Comparison of ENCODE assay signal across 15 cellular contexts in the genomic region with DNA sequence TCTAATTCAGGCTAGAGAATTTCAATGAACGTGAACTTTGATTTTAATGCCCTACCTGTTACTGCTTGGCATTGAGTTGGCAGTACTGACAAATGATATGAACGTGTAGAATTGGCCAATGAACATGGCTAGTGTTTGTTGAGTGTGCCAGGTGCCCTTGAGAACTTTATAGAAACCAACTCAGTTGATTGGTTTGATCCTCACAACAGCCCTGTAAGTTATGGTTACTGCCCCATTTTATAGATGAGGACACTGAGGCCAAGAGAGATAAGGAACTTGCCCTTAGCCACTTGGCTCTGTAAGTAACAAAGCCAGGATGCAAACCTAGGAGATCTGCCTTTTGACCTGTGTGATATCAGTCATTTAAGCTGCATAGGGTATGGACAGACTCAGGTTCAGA.
DNase-seq lines count a peak whose midpoint lies in the region; ATAC-seq, FAIRE-seq and TF ChIP-seq lines count a peak whose summit lies in the region.
"Had no signal": no experiment of that assay in that cellular context is flagged by ENCODE, and none has a peak within 500 bp of the region (broad histone marks: within the 10 kb centered on the region; RNA-seq: fewer than 3 reads in every experiment).

No MANE protein-coding gene starts in this region.

- no peak for TF ChIP-seq EP300 in HepG2 (IDR thresholded peaks at IDR 0.05; ENCODE audit: low read depth in 2 of 2, low read length in 2 of 2)
- no peak for TF ChIP-seq EP300 in HepG2 (CRISPR knock-in tag; IDR thresholded peaks at IDR 0.05; ENCODE audit: borderline replicate concordance)
- TF ChIP-seq EP300 in K562 (IDR thresholded peaks at IDR 0.05; ENCODE audit: low read length): no peak

- no peak overlapping the region for H3K4me3 Mint-ChIP-seq in activated T-helper 2 cell treated with anti-CD3 and anti-CD28 coated beads, Interferon-gamma antibody, Interleukin-2, Interleukin-4, amounts not matched to agents 10 μg/mL and 5 μg/mL and 100 μg/mL, durations not matched to agents 14 hours and 24 hours and 36 hours (ENCODE audit: low read depth)
- H3K4me3 Mint-ChIP-seq: CD4-positive, CD25-positive, alpha-beta regulatory T cell had no signal

- H3K9me3 Mint-ChIP-seq in activated T-helper 2 cell treated with anti-CD3 and anti-CD28 coated beads, Interferon-gamma antibody, Interleukin-2, Interleukin-4, amounts not matched to agents 10 μg/mL and 5 μg/mL and 100 μg/mL, durations not matched to agents 14 hours and 24 hours and 36 hours: no peaks in the 10 kb centered on the region
- H3K9me3 Mint-ChIP-seq: CD4-positive, CD25-positive, alpha-beta regulatory T cell had no signal

- DNase-seq in HepG2 (ENCODE audit: low spot score) (no peak), right lobe of liver (no peak), K562 (ENCODE audit: extremely low read depth in 1 of 4, low spot score in 3 of 4) (no peak), prostate gland (ENCODE audit: low spot score) (no peak), activated T-cell treated with anti-CD3 and anti-CD28 coated beads for 4 hours (no peak), GM19239 (ENCODE audit: insufficient read length, low spot score) (no peak)
- DNase-seq in activated T-helper 2 cell treated with anti-CD3 and anti-CD28 coated beads, Interferon-gamma antibody, Interleukin-2, Interleukin-4, amounts not matched to agents 10 μg/mL and 5 μg/mL and 100 μg/mL, durations not matched to agents 14 hours and 24 hours and 36 hours (ENCODE audit: low spot score): no peak
- no peak for DNase-seq in stimulated activated CD4-positive, alpha-beta T cell treated with anti-CD3 and anti-CD28 coated beads, Interleukin-12 subunit alpha, Interleukin-12 subunit beta, amount 100 ng/mL, for 4 hours
- DNase-seq: 8988T; AML-193; CD4-positive, CD25-positive, alpha-beta regulatory T cell; DMS 273 treated with DMSO at 0.1 percent for 48 hours; KBM-7 had no signal

- in situ Hi-C loops in HepG2 (cut with HindIII; ENCODE audit: extremely low pct_ligation_motif_present, low pct_unique_long_range_greater_than_20kb): no loop called here
- in situ Hi-C loops in K562 (cut with MboI): loop anchor here (10.0 kb wide), 1 partner anchor 125 kb away; no protein-coding TSS in a partner anchor

- H3K9me1 ChIP-seq in K562 (ENCODE audit: control insufficient read depth, insufficient read depth, low read length): no peaks in the 10 kb centered on the region

- POLR2A ChIA-PET in HepG2 (lab: Yijun Ruan, JAX) (no interaction called here), K562 (lab: Yijun Ruan, JAX) (interaction anchor here (0.5 to 1.1 kb wide), 4 partner anchors 11 to 301 kb away, joined by 3 read pairs; no protein-coding TSS in a partner anchor)

- WGBS in HepG2 (ENCODE audit: low lambda C conversion rate): no CpG with 5 or more reads among the region's 2 CpGs
- 20% methylated on average over 1 of the region's 2 CpGs for WGBS in right lobe of liver (ENCODE audit: insufficient coverage, low coverage, low lambda C conversion rate, missing lambda C conversion rate)
- WGBS in K562 (ENCODE audit: insufficient coverage, low coverage, missing lambda C conversion rate): 47% methylated on average over 2 of the region's 2 CpGs
- WGBS in prostate gland: 49% methylated on average over 2 of the region's 2 CpGs

- no peak overlapping the region for H2AFZ ChIP-seq in HepG2 (ENCODE audit: low read length)
- no peak overlapping the region for H2AFZ ChIP-seq in K562 (ENCODE audit: low read depth, low read length)

- FAIRE-seq in HepG2 (lab: Jason Lieb, UNC) (no peak), K562 (lab: Jason Lieb, UNC) (no peak), GM19239 (lab: Jason Lieb, UNC) (no peak)

- H3K27me3 ChIP-seq in HepG2 (ENCODE audit: control insufficient read depth in 1 of 2, insufficient read depth in 2 of 2, low read length in 2 of 2) (no peaks in the 10 kb centered on the region), right lobe of liver (no peaks in the 10 kb centered on the region), K562 (ENCODE audit: control insufficient read depth in 2 of 2, insufficient read depth in 2 of 2, low read length in 2 of 2) (no peaks in the 10 kb centered on the region), prostate gland (replicated peaks; ENCODE audit: insufficient read depth) (no peaks in the 10 kb centered on the region)
- H3K27me3 ChIP-seq: BLaER1 had no signal

- TF ChIP-seq RAD21 in HepG2 (CRISPR knock-in tag; IDR thresholded peaks at IDR 0.05) (no peak), K562 (CRISPR knock-in tag; conservative IDR thresholded peaks at IDR 0.05 in 1 of 2, IDR thresholded peaks at IDR 0.05 in 1 of 2) (no peak)

- H3K4me3 ChIP-seq in HepG2 (replicated peaks in 1 of 3; ENCODE audit: insufficient read depth in 1 of 3, low read depth in 2 of 3, low read length in 3 of 3): no peak overlapping the region
- H3K4me3 ChIP-seq in right lobe of liver: no peak overlapping the region
- no peak overlapping the region for H3K4me3 ChIP-seq in K562
- H3K4me3 ChIP-seq in prostate gland: no peak overlapping the region
- H3K4me3 ChIP-seq: BLaER1 had no signal

- TF ChIP-seq CTCF in HepG2 (CRISPR knock-in tag; IDR thresholded peaks at IDR 0.05) (no peak), right lobe of liver (IDR thresholded peaks at IDR 0.05) (no peak), K562 (IDR thresholded peaks at IDR 0.05 in 2 of 3, conservative IDR thresholded peaks at IDR 0.05 in 1 of 3; ENCODE audit: insufficient read depth in 2 of 3, low read depth in 1 of 3, low read length in 3 of 3) (no peak), prostate gland (IDR thresholded peaks at IDR 0.05) (no peak)

- peaks cover 9 to 41% of the 10 kb centered on the region in 2 experiments; a peak in 4 of 5 replicates for H3K36me3 ChIP-seq in HepG2 (replicated peaks in 1 of 2; ENCODE audit: control insufficient read depth in 1 of 2, insufficient read depth in 2 of 2, low read length in 2 of 2)
- no peaks in the 10 kb centered on the region for H3K36me3 ChIP-seq in right lobe of liver
- peaks cover 5% of the 10 kb centered on the region; the same call in 1 of the 3 replicates for H3K36me3 ChIP-seq in K562 (ENCODE audit: control insufficient read depth, insufficient read depth, low read length)
- H3K36me3 ChIP-seq in prostate gland: peaks cover 0 to 5% of the 10 kb centered on the region in 2 donors

- H3K27ac Mint-ChIP-seq in activated T-helper 2 cell treated with anti-CD3 and anti-CD28 coated beads, Interferon-gamma antibody, Interleukin-2, Interleukin-4, amounts not matched to agents 10 μg/mL and 5 μg/mL and 100 μg/mL, durations not matched to agents 14 hours and 24 hours and 36 hours: no peak overlapping the region

- BruUV-seq in HepG2 (replicated peaks; lab: Mats Ljungman, UMichigan) (no TSS peak), K562 (replicated peaks; lab: Mats Ljungman, UMichigan) (no TSS peak)

- no peaks in the 10 kb centered on the region for H4K20me1 ChIP-seq in HepG2 (ENCODE audit: insufficient read depth, low read length)
- H4K20me1 ChIP-seq in K562 (replicated peaks; ENCODE audit: control insufficient read depth, insufficient read depth, low read length): no peaks in the 10 kb centered on the region; the same call in none of the 2 replicates
- H4K20me1 ChIP-seq: BLaER1 had no signal

- H3K9ac ChIP-seq in HepG2 (ENCODE audit: insufficient read depth, low read depth, low read length): no peak overlapping the region
- H3K9ac ChIP-seq in K562 (ENCODE audit: insufficient read depth in 1 of 2, low read depth in 2 of 2, low read length in 2 of 2): no peak overlapping the region
- H3K9ac ChIP-seq: BLaER1 had no signal

- H3K4me2 ChIP-seq in HepG2 (ENCODE audit: low read depth, low read length): no peak overlapping the region
- H3K4me2 ChIP-seq in K562 (ENCODE audit: insufficient read depth, low read length): no peak overlapping the region
- H3K4me2 ChIP-seq: BLaER1 had no signal

- no peaks in the 10 kb centered on the region for H3K9me3 ChIP-seq in HepG2 (ENCODE audit: low read length)
- H3K9me3 ChIP-seq in right lobe of liver: no peaks in the 10 kb centered on the region
- no peaks in the 10 kb centered on the region for H3K9me3 ChIP-seq in K562 (replicated peaks; ENCODE audit: control insufficient read depth, insufficient read depth, low read depth, low read length)
- no peaks in the 10 kb centered on the region for H3K9me3 ChIP-seq in prostate gland
- H3K9me3 ChIP-seq: BLaER1 had no signal

- H3K4me1 ChIP-seq in HepG2 (ENCODE audit: insufficient read depth, low read length) (peaks cover 50% of the 10 kb centered on the region), right lobe of liver (peaks cover 0 to 22% (median 7%) of the 10 kb centered on the region in 4 donors), K562 (replicated peaks in 1 of 2; ENCODE audit: control insufficient read depth in 2 of 2, insufficient read depth in 2 of 2, low read length in 2 of 2) (no peaks in the 10 kb centered on the region; a peak in 3 of 5 replicates), prostate gland (replicated peaks) (peaks cover 26% of the 10 kb centered on the region)

- H3K79me2 ChIP-seq in HepG2 (ENCODE audit: insufficient read depth, low read length): peaks cover 20% of the 10 kb centered on the region
- no peaks in the 10 kb centered on the region for H3K79me2 ChIP-seq in K562 (ENCODE audit: control insufficient read depth, insufficient read depth, low read length)

- CTCF ChIA-PET in HepG2 (lab: Yijun Ruan, JAX; ENCODE audit: low intra/inter-chr PET ratio, low total read pairs): no interaction called here
- CTCF ChIA-PET in K562 (lab: Yijun Ruan, JAX; ENCODE audit: low intra/inter-chr PET ratio): no interaction called here

- peaks cover 4% of the 10 kb centered on the region for H3K4me1 Mint-ChIP-seq in activated T-helper 2 cell treated with anti-CD3 and anti-CD28 coated beads, Interferon-gamma antibody, Interleukin-2, Interleukin-4, amounts not matched to agents 10 μg/mL and 5 μg/mL and 100 μg/mL, durations not matched to agents 14 hours and 24 hours and 36 hours (ENCODE audit: low read depth)

- intact Hi-C loops in HepG2 (cut with micrococcal nuclease; ENCODE audit: unreplicated experiment): loop anchor here (10.0 kb wide), 1 partner anchor 435 kb away; no protein-coding TSS in a partner anchor
- intact Hi-C loops in right lobe of liver (cut with DNase I): loop anchor here in 1 of 2 donors (10.0 kb wide), 1 partner anchor 165 kb away; no protein-coding TSS in a partner anchor
- intact Hi-C loops in K562 (cut with micrococcal nuclease): loop anchor here (5.0 kb wide), 1 partner anchor 272 kb away; no protein-coding TSS in a partner anchor
- intact Hi-C loops in prostate gland (cut with DNase I): loop anchor here (5.0 to 10.0 kb wide), 3 partner anchors 127 to 275 kb away; a partner anchor contains a TSS
- intact Hi-C loops in activated T-helper 2 cell treated with anti-CD3 and anti-CD28 coated beads, Interferon-gamma antibody, Interleukin-2, Interleukin-4, amounts not matched to agents 10 μg/mL and 5 μg/mL and 100 μg/mL, durations not matched to agents 14 hours and 24 hours and 36 hours (cut with micrococcal nuclease): no loop called here

- peaks cover 8% of the 10 kb centered on the region for H3K27me3 Mint-ChIP-seq in activated T-helper 2 cell treated with anti-CD3 and anti-CD28 coated beads, Interferon-gamma antibody, Interleukin-2, Interleukin-4, amounts not matched to agents 10 μg/mL and 5 μg/mL and 100 μg/mL, durations not matched to agents 14 hours and 24 hours and 36 hours (ENCODE audit: low read depth)
- H3K27me3 Mint-ChIP-seq: CD4-positive, CD25-positive, alpha-beta regulatory T cell had no signal

- TF ChIP-seq POLR2A in HepG2 (IDR thresholded peaks at IDR 0.05; ENCODE audit: insufficient read depth in 1 of 2, low read depth in 2 of 2, low read length in 2 of 2) (no peak), right lobe of liver (IDR thresholded peaks at IDR 0.05) (no peak), K562 (conservative IDR thresholded peaks at IDR 0.05) (no peak), prostate gland (IDR thresholded peaks at IDR 0.05) (no peak)

- ATAC-seq in HepG2: no peak
- no peak for ATAC-seq in right lobe of liver
- no peak for ATAC-seq in K562

- H3K27ac ChIP-seq in HepG2 (ENCODE audit: extremely low read length, insufficient read depth, low read length): no peak overlapping the region
- H3K27ac ChIP-seq in right lobe of liver: no peak overlapping the region
- H3K27ac ChIP-seq in K562 (ENCODE audit: extremely low read depth, low read depth, low read length): no peak overlapping the region
- H3K27ac ChIP-seq in prostate gland: peak overlapping the region; percentile 48 to 51
- H3K27ac ChIP-seq: BLaER1, HL-60 had no signal

- H3K36me3 Mint-ChIP-seq in activated T-helper 2 cell treated with anti-CD3 and anti-CD28 coated beads, Interferon-gamma antibody, Interleukin-2, Interleukin-4, amounts not matched to agents 10 μg/mL and 5 μg/mL and 100 μg/mL, durations not matched to agents 14 hours and 24 hours and 36 hours (ENCODE audit: low read depth): no peaks in the 10 kb centered on the region

Comparison
In these comparisons a context has a peak if more than half of its experiments do, and no peak if none do; other contexts are left out.
1. H3K27ac ChIP-seq: peak in prostate gland (2 of 2); none in HepG2 (single experiment), right lobe of liver (0 of 3) and K562 (single experiment).